ENCODE assay signal across 19 cellular contexts in genomic region chr6:142518126-142518525, GRCh38.
DNase-seq lines count a peak whose midpoint lies in the region; ATAC-seq and TF ChIP-seq lines count a peak whose summit lies in the region.
"Had no signal": no experiment of that assay in that cellular context is flagged by ENCODE, and none has a peak within 500 bp of the region (broad histone marks: within the 10 kb centered on the region; RNA-seq: fewer than 3 reads in every experiment).

No MANE protein-coding gene starts in this region.

- H3K27ac Mint-ChIP-seq in activated T-helper 2 cell treated with anti-CD3 and anti-CD28 coated beads, Interferon-gamma antibody, Interleukin-2, Interleukin-4, amounts not matched to agents 10 μg/mL and 5 μg/mL and 100 μg/mL, durations not matched to agents 14 hours and 24 hours and 36 hours, result no peak overlapping the region

- no peak for TF ChIP-seq CTCF in hepatocyte (IDR thresholded peaks at IDR 0.05; ENCODE audit: poor library complexity)

- no peak overlapping the region for H3K4me3 ChIP-seq in hepatocyte
- H3K4me3 ChIP-seq: MG63, SJSA1, transverse colon had no signal

- no peaks in the 10 kb centered on the region for H3K9me3 Mint-ChIP-seq in activated T-helper 2 cell treated with anti-CD3 and anti-CD28 coated beads, Interferon-gamma antibody, Interleukin-2, Interleukin-4, amounts not matched to agents 10 μg/mL and 5 μg/mL and 100 μg/mL, durations not matched to agents 14 hours and 24 hours and 36 hours

- H4K20me1 ChIP-seq in hepatocyte (ENCODE audit: insufficient read depth, poor library complexity, severe bottlenecking), result no peaks in the 10 kb centered on the region

- no peaks in the 10 kb centered on the region for H3K9me2 ChIP-seq in hepatocyte (replicated peaks; ENCODE audit: insufficient read depth)

- no peaks in the 10 kb centered on the region for H3K4me1 ChIP-seq in hepatocyte (ENCODE audit: insufficient read depth)
- H3K4me1 ChIP-seq: SJSA1, transverse colon had no signal

- ATAC-seq in HG03097 (IDR thresholded peaks at IDR 0.05; ENCODE audit: low FRiP score, unreplicated experiment), result no peak

- intact Hi-C loops in activated T-helper 2 cell treated with anti-CD3 and anti-CD28 coated beads, Interferon-gamma antibody, Interleukin-2, Interleukin-4, amounts not matched to agents 10 μg/mL and 5 μg/mL and 100 μg/mL, durations not matched to agents 14 hours and 24 hours and 36 hours (cut with micrococcal nuclease), result no loop called here

- H3K27ac ChIP-seq in hepatocyte, result no peak overlapping the region
- H3K27ac ChIP-seq: 22Rv1, neutrophil, SJSA1, transverse colon had no signal

- H3K36me3 Mint-ChIP-seq in activated T-helper 2 cell treated with anti-CD3 and anti-CD28 coated beads, Interferon-gamma antibody, Interleukin-2, Interleukin-4, amounts not matched to agents 10 μg/mL and 5 μg/mL and 100 μg/mL, durations not matched to agents 14 hours and 24 hours and 36 hours (ENCODE audit: low read depth), result no peaks in the 10 kb centered on the region

- H3K4me3 Mint-ChIP-seq in activated T-helper 2 cell treated with anti-CD3 and anti-CD28 coated beads, Interferon-gamma antibody, Interleukin-2, Interleukin-4, amounts not matched to agents 10 μg/mL and 5 μg/mL and 100 μg/mL, durations not matched to agents 14 hours and 24 hours and 36 hours (ENCODE audit: low read depth), result no peak overlapping the region

- no peaks in the 10 kb centered on the region for H3K27me3 ChIP-seq in hepatocyte
- H3K27me3 ChIP-seq: MG63, neutrophil, SJSA1, transverse colon had no signal

- DNase-seq in DMS153 (lab: John Stamatoyannopoulos, UW) (peak; percentile 35), DMS153 treated with DMSO at 0.1 percent for 48 hours (lab: John Stamatoyannopoulos, UW; ENCODE audit: unreplicated experiment) (no peak), EH (ENCODE audit: low read depth) (peak; percentile 12), NCI-H345 treated with DMSO at 0.1 percent for 48 hours (lab: John Stamatoyannopoulos, UW; ENCODE audit: unreplicated experiment) (peak; percentile 18), hepatocyte (ENCODE audit: low spot score) (peak; percentile 30), NCI-H2227 treated with DMSO at 0.1 percent for 48 hours (lab: John Stamatoyannopoulos, UW) (no peak)
- no peak for DNase-seq in activated T-helper 2 cell treated with anti-CD3 and anti-CD28 coated beads, Interferon-gamma antibody, Interleukin-2, Interleukin-4, amounts not matched to agents 10 μg/mL and 5 μg/mL and 100 μg/mL, durations not matched to agents 14 hours and 24 hours and 36 hours (ENCODE audit: low spot score)
- DNase-seq: activated CD4-positive, alpha-beta T cell treated with anti-CD3 and anti-CD28 coated beads for 48 hours; activated CD8-positive, alpha-beta memory T cell treated with anti-CD3 and anti-CD28 coated beads, Interleukin-2, amount 50 U/mL, for 4 hours; anterior cingulate cortex; hippocampal formation; MG63; NCI-H2081; stimulated activated naive CD4-positive, alpha-beta T cell treated with Interleukin-2 at 50 U/mL for 16 hours; transverse colon had no signal

- no peak overlapping the region for H2AFZ ChIP-seq in hepatocyte

- H3K79me2 ChIP-seq in hepatocyte, result no peaks in the 10 kb centered on the region

- no peaks in the 10 kb centered on the region for H3K4me1 Mint-ChIP-seq in activated T-helper 2 cell treated with anti-CD3 and anti-CD28 coated beads, Interferon-gamma antibody, Interleukin-2, Interleukin-4, amounts not matched to agents 10 μg/mL and 5 μg/mL and 100 μg/mL, durations not matched to agents 14 hours and 24 hours and 36 hours (ENCODE audit: low read depth)

- no peaks in the 10 kb centered on the region for H3K27me3 Mint-ChIP-seq in activated T-helper 2 cell treated with anti-CD3 and anti-CD28 coated beads, Interferon-gamma antibody, Interleukin-2, Interleukin-4, amounts not matched to agents 10 μg/mL and 5 μg/mL and 100 μg/mL, durations not matched to agents 14 hours and 24 hours and 36 hours (ENCODE audit: low read depth)

- WGBS in hepatocyte (ENCODE audit: low lambda C conversion rate, missing lambda C conversion rate), result 51% methylated on average over 3 of the region's 3 CpGs

- no peaks in the 10 kb centered on the region for H3K36me3 ChIP-seq in hepatocyte (replicated peaks; ENCODE audit: insufficient read depth, low read depth)
- H3K36me3 ChIP-seq: MG63, neutrophil, SJSA1, transverse colon had no signal

- no peaks in the 10 kb centered on the region for H3K9me3 ChIP-seq in hepatocyte (ENCODE audit: low read depth)
- H3K9me3 ChIP-seq: neutrophil, SJSA1, transverse colon had no signal

- no peak overlapping the region for H3K4me2 ChIP-seq in hepatocyte

Comparison
In these comparisons a context has a peak if more than half of its experiments do, and no peak if none do; other contexts are left out.
1. DNase-seq: peak in DMS153 (single experiment), EH (single experiment), NCI-H345 treated with DMSO at 0.1 percent for 48 hours (single experiment) and hepatocyte (single experiment); none in DMS153 treated with DMSO at 0.1 percent for 48 hours (single experiment), activated T-helper 2 cell treated with anti-CD3 and anti-CD28 coated beads, Interferon-gamma antibody, Interleukin-2, Interleukin-4, amounts not matched to agents 10 μg/mL and 5 μg/mL and 100 μg/mL, durations not matched to agents 14 hours and 24 hours and 36 hours (single experiment) and NCI-H2227 treated with DMSO at 0.1 percent for 48 hours (single experiment).